ENCODE assay signal across 31 cellular contexts in genomic region chr20:18995455-18995854, GRCh38.
"Had no signal": no experiment of that assay in that cellular context is flagged by ENCODE, and none has a peak within 500 bp of the region (broad histone marks: within the 10 kb centered on the region; RNA-seq: fewer than 3 reads in every experiment).

No MANE protein-coding gene starts in this region.

- H3K27me3 Mint-ChIP-seq: activated CD4-positive, alpha-beta memory T cell treated with anti-CD3 and anti-CD28 coated beads, Interleukin-2, amount 10 ng/mL, durations not matched to agents 7 days and 5 days; activated CD4-positive, alpha-beta T cell treated with anti-CD3 and anti-CD28 coated beads, Interleukin-2, amount 10 ng/mL, durations not matched to agents 7 days and 5 days; activated naive CD4-positive, alpha-beta T cell treated with anti-CD3 and anti-CD28 coated beads, Interleukin-2, amount 10 ng/mL, durations not matched to agents 7 days and 5 days; dendritic cell treated with granulocyte-macrophage colony-stimulating factor and Interleukin-4, amounts not matched to agents 40 ng/mL and 50 ng/mL, for 4 days; T-helper 17 cell had no signal

- ATAC-seq: activated CD4-positive, CD25-positive, alpha-beta regulatory T cell treated with anti-CD3 and anti-CD28 coated beads, Interleukin-2, amount 50 U/mL, for 24 hours; activated naive CD4-positive, alpha-beta T cell treated with anti-CD3 and anti-CD28 coated beads, Interleukin-2, amount 50 U/mL, for 72 hours; activated T-cell treated with anti-CD3 and anti-CD28 coated beads, Interleukin-2, amount 50 U/mL, for 4 hours; body of pancreas; esophagus mucosa; T-helper 17 cell had no signal

- H3K27ac Mint-ChIP-seq: activated B cell treated with CpG ODN at 0.5 μM for 24 hours; activated CD4-positive, alpha-beta memory T cell treated with anti-CD3 and anti-CD28 coated beads, Interleukin-2, amount 10 ng/mL, durations not matched to agents 7 days and 5 days; activated CD4-positive, alpha-beta T cell treated with anti-CD3 and anti-CD28 coated beads, Interleukin-2, amount 10 ng/mL, durations not matched to agents 7 days and 5 days; activated naive CD4-positive, alpha-beta T cell treated with anti-CD3 and anti-CD28 coated beads, Interleukin-2, amount 10 ng/mL, durations not matched to agents 7 days and 5 days; activated naive CD4-positive, alpha-beta T cell treated with anti-CD3 and anti-CD28 coated beads, Interleukin-2, amount 50 U/mL, for 72 hours; activated T-helper 1 cell treated with anti-CD3 and anti-CD28 coated beads, Interleukin-12 subunit alpha, Interleukin-12 subunit beta, Interleukin-2, Interleukin-4 antibody, amounts not matched to agents 30 ng/mL and 10 ng/mL and 1 ng/mL, durations not matched to agents 14 hours and 24 hours and 36 hours; dendritic cell treated with granulocyte-macrophage colony-stimulating factor and Interleukin-4, amounts not matched to agents 40 ng/mL and 50 ng/mL, for 4 days; endodermal cell; T-helper 17 cell; T-helper 2 cell treated with Interferon-gamma antibody and Interleukin-4, amounts not matched to agents 5 μg/mL and 100 μg/mL, for 36 hours had no signal

- DNase-seq: activated B cell treated with CpG ODN at 0.5 μM for 24 hours; activated CD4-positive, alpha-beta memory T cell treated with anti-CD3 and anti-CD28 coated beads, Interleukin-2, amount 10 ng/mL, durations not matched to agents 7 days and 5 days; activated CD4-positive, alpha-beta T cell treated with anti-CD3 and anti-CD28 coated beads, Interleukin-2, amount 10 ng/mL, durations not matched to agents 7 days and 5 days; activated CD4-positive, alpha-beta T cell treated with anti-CD3 and anti-CD28 coated beads, Interleukin-2, amount 50 U/mL, for 4 hours; activated CD8-positive, alpha-beta memory T cell treated with anti-CD3 and anti-CD28 coated beads, Interleukin-2, amount 50 U/mL, for 48 hours; activated gamma-delta T cell; activated naive CD4-positive, alpha-beta T cell; activated naive CD4-positive, alpha-beta T cell treated with anti-CD3 and anti-CD28 coated beads, Interleukin-2, amount 10 ng/mL, durations not matched to agents 7 days and 5 days; activated T-cell treated with anti-CD3 and anti-CD28 coated beads, Interleukin-2, amount 50 U/mL, for 4 hours; adrenal gland; amygdala; aorta; body of pancreas; caudate nucleus; cerebellar nuclear complex; colonic mucosa; dorsolateral prefrontal cortex; effector memory CD4-positive, alpha-beta T cell; endodermal cell; foreskin fibroblast; head of caudate nucleus; T-helper 1 cell; T-helper 17 cell; T1000; WERI-Rb-1 had no signal

- H3K9me3 Mint-ChIP-seq: activated CD4-positive, alpha-beta T cell treated with anti-CD3 and anti-CD28 coated beads, Interleukin-2, amount 10 ng/mL, durations not matched to agents 7 days and 5 days; activated naive CD4-positive, alpha-beta T cell treated with anti-CD3 and anti-CD28 coated beads, Interleukin-2, amount 10 ng/mL, durations not matched to agents 7 days and 5 days; activated T-cell treated with anti-CD3 and anti-CD28 coated beads, Interleukin-2, amount 50 U/mL, for 4 hours had no signal

- H3K4me3 Mint-ChIP-seq: activated B cell treated with CpG ODN at 0.5 μM for 24 hours; activated CD4-positive, alpha-beta memory T cell treated with anti-CD3 and anti-CD28 coated beads, Interleukin-2, amount 10 ng/mL, durations not matched to agents 7 days and 5 days; activated CD4-positive, alpha-beta T cell treated with anti-CD3 and anti-CD28 coated beads, Interleukin-2, amount 10 ng/mL, durations not matched to agents 7 days and 5 days; activated naive CD4-positive, alpha-beta T cell treated with anti-CD3 and anti-CD28 coated beads, Interleukin-2, amount 10 ng/mL, durations not matched to agents 7 days and 5 days; activated T-cell treated with anti-CD3 and anti-CD28 coated beads, Interleukin-2, amount 50 U/mL, for 4 hours; activated T-helper 1 cell treated with anti-CD3 and anti-CD28 coated beads, Interleukin-12 subunit alpha, Interleukin-12 subunit beta, Interleukin-2, Interleukin-4 antibody, amounts not matched to agents 30 ng/mL and 10 ng/mL and 1 ng/mL, durations not matched to agents 14 hours and 24 hours and 36 hours; dendritic cell treated with granulocyte-macrophage colony-stimulating factor and Interleukin-4, amounts not matched to agents 40 ng/mL and 50 ng/mL, for 4 days; endodermal cell; T-helper 17 cell; T-helper 2 cell treated with Interferon-gamma antibody and Interleukin-4, amounts not matched to agents 5 μg/mL and 100 μg/mL, for 36 hours had no signal

- H3K4me1 Mint-ChIP-seq: activated B cell treated with CpG ODN at 0.5 μM for 24 hours; activated CD4-positive, alpha-beta memory T cell treated with anti-CD3 and anti-CD28 coated beads, Interleukin-2, amount 10 ng/mL, durations not matched to agents 7 days and 5 days; activated CD4-positive, alpha-beta T cell treated with anti-CD3 and anti-CD28 coated beads, Interleukin-2, amount 10 ng/mL, durations not matched to agents 7 days and 5 days; activated naive CD4-positive, alpha-beta T cell treated with anti-CD3 and anti-CD28 coated beads, Interleukin-2, amount 10 ng/mL, durations not matched to agents 7 days and 5 days; endodermal cell; T-helper 17 cell had no signal

- H3K36me3 Mint-ChIP-seq: activated naive CD4-positive, alpha-beta T cell treated with anti-CD3 and anti-CD28 coated beads, Interleukin-2, amount 10 ng/mL, durations not matched to agents 7 days and 5 days; activated naive CD4-positive, alpha-beta T cell treated with anti-CD3 and anti-CD28 coated beads, Interleukin-2, amount 50 U/mL, for 72 hours had no signal
